8 cellular contexts compared by ENCODE assay signal in the genomic region with DNA sequence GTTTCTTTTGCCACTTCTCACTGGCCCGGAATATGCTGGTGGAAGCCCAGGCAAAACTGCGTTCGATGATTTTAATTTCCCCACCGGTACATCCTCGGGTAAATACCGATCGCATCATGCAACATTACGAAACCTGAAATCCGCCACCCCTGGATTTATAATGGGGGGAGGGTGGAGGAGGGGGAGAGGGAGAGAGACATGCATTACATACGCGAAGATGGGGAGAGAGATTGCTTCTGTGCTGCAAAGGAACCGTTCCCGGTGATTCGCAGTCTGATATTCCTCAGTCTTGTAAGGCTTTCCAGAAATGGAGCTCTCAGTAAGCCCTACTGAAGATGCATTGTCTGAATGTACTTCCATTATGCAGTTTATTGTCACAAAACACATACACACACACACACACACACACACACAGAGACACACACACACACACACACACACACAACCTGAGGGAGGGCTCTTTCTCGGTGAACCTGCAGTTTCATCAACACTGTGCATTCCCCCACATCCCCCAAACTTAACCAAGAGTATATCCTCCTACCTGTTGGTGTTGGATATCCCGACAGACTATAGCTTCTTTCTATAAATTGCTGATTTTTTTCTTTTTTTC. TPM values are rescaled to one million over a fixed set of nuclear protein-coding genes. Genes with fewer than 3 reads are reported as not detected.
DNase-seq lines count a peak whose midpoint lies in the region; ATAC-seq and TF ChIP-seq lines count a peak whose summit lies in the region.

No MANE protein-coding gene starts in this region.

- 24 to 29% methylated on average over 16 of the region's 16 CpGs for WGBS in aorta, 2 donors

- no peaks in the 10 kb centered on the region for H3K36me3 Mint-ChIP-seq in activated naive CD4-positive, alpha-beta T cell treated with anti-CD3 and anti-CD28 coated beads, Interleukin-2, amount 10 ng/mL, durations not matched to agents 7 days and 5 days

- no peaks in the 10 kb centered on the region for H3K9me3 Mint-ChIP-seq in activated naive CD4-positive, alpha-beta T cell treated with anti-CD3 and anti-CD28 coated beads, Interleukin-2, amount 10 ng/mL, durations not matched to agents 7 days and 5 days

- peak; percentile 56 for DNase-seq in LHCN-M2 (ENCODE audit: low read depth)
- no peak for DNase-seq in left lung
- DNase-seq in aorta: no peak
- no peak for DNase-seq in iPS-NIHi7 (ENCODE audit: extremely low spot score)
- no peak for DNase-seq in activated naive CD4-positive, alpha-beta T cell treated with anti-CD3 and anti-CD28 coated beads, Interleukin-2, amount 10 ng/mL, durations not matched to agents 7 days and 5 days

- H3K36me3 ChIP-seq in left lung (no peaks in the 10 kb centered on the region), aorta (ENCODE audit: control insufficient read depth in 1 of 2, insufficient read depth in 2 of 2, low read length in 1 of 2) (no peaks in the 10 kb centered on the region)

- H3K27me3 Mint-ChIP-seq in activated naive CD4-positive, alpha-beta T cell treated with anti-CD3 and anti-CD28 coated beads, Interleukin-2, amount 10 ng/mL, durations not matched to agents 7 days and 5 days: peaks cover 43% of the 10 kb centered on the region

- H3K4me3 Mint-ChIP-seq in activated naive CD4-positive, alpha-beta T cell treated with anti-CD3 and anti-CD28 coated beads, Interleukin-2, amount 10 ng/mL, durations not matched to agents 7 days and 5 days: no peak overlapping the region

- no peak for TF ChIP-seq CTCF in left lung (IDR thresholded peaks at IDR 0.05)

- intact Hi-C loops in left lung (cut with DNase I) (no loop called here), aorta (cut with DNase I) (no loop called here)

- peak; percentile 4 for ATAC-seq in GM19372 (IDR thresholded peaks at IDR 0.05; ENCODE audit: low read depth, unreplicated experiment)
- ATAC-seq in left lung: peak; percentile 35
- no peak for ATAC-seq in aorta (ENCODE audit: low FRiP score)
- no peak for ATAC-seq in HG02938 (IDR thresholded peaks at IDR 0.05; ENCODE audit: unreplicated experiment)

- peaks cover 17% of the 10 kb centered on the region for H3K4me1 Mint-ChIP-seq in activated naive CD4-positive, alpha-beta T cell treated with anti-CD3 and anti-CD28 coated beads, Interleukin-2, amount 10 ng/mL, durations not matched to agents 7 days and 5 days

- H3K9me3 ChIP-seq in left lung: no peaks in the 10 kb centered on the region
- H3K9me3 ChIP-seq in aorta (ENCODE audit: control insufficient read depth, low read length): no peaks in the 10 kb centered on the region

- no peak overlapping the region for H3K27ac Mint-ChIP-seq in activated naive CD4-positive, alpha-beta T cell treated with anti-CD3 and anti-CD28 coated beads, Interleukin-2, amount 10 ng/mL, durations not matched to agents 7 days and 5 days

- CTCF ChIA-PET in activated naive CD4-positive, alpha-beta T cell treated with anti-CD3 and anti-CD28 coated beads, Interleukin-2, amount 10 ng/mL, durations not matched to agents 7 days and 5 days (lab: Charles Lee): interaction anchor here (1.1 kb wide), 1 partner anchor 11 kb away, joined by 3 read pairs; no protein-coding TSS in a partner anchor

- H3K27ac ChIP-seq in angular gyrus (ENCODE audit: low read depth, low read length) (peak overlapping the region; percentile 82), left lung (no peak overlapping the region), aorta (ENCODE audit: low read depth in 1 of 2, low read length in 2 of 2) (no peak overlapping the region)

- H3K4me3 ChIP-seq in left lung (peak overlapping the region in 1 of 2 donors; percentile 39), aorta (ENCODE audit: low read length in 2 of 2) (peak overlapping the region; percentile 25 to 96)

- H3K27me3 ChIP-seq in left lung: peaks cover 0 to 44% of the 10 kb centered on the region in 2 donors
- H3K27me3 ChIP-seq in aorta (ENCODE audit: control insufficient read depth in 1 of 2, insufficient read depth in 2 of 2, low read length in 1 of 2): no peaks in the 10 kb centered on the region

- no peaks in the 10 kb centered on the region for H3K4me1 ChIP-seq in left lung
- no peaks in the 10 kb centered on the region for H3K4me1 ChIP-seq in aorta (ENCODE audit: control insufficient read depth in 1 of 2, insufficient read depth in 2 of 2, low read length in 2 of 2)

RNA-seq across cellular contexts. Expression of a gene that starts 0.7 kb away (rescaled TPM):
- total RNA-seq in LHCN-M2 (2014; rRNA removed) (8.5 and 9.1 TPM in 2 replicates), left lung (1 to 10 TPM in 1 of 2 donors, under 1 TPM in 1; 0.82 to 1.4 TPM), aorta (1 to 10 TPM in 1 of 2 donors, under 1 TPM in 1; 0.32 to 2.5 TPM)
- 4.7 TPM for polyA plus RNA-seq in LHCN-M2 (2012)
- 1 to 10 TPM in 1 of 2 donors, under 1 TPM in 1; 0.49 to 3.4 TPM for polyA plus RNA-seq in aorta

RNA-seq across cellular contexts. Expression of a gene that starts 32.5 kb away (rescaled TPM):
- total RNA-seq in LHCN-M2 (2014; rRNA removed) (173 and 179 TPM in 2 replicates), left lung (10 to 100 TPM; 50.8 to 56.2 TPM), aorta (10 to 100 TPM; 31.6 to 33.5 TPM)
- 72.5 TPM for polyA plus RNA-seq in LHCN-M2 (2012)
- polyA plus RNA-seq in aorta: 100 to 1,000 TPM in 1 of 2 donors, 10 to 100 TPM in 1; 52.3 to 102 TPM

Comparison
In these comparisons a context has a peak if more than half of its experiments do, and no peak if none do; other contexts are left out.
1. ATAC-seq: peak in GM19372 (single experiment) and left lung (single experiment); none in aorta (single experiment) and HG02938 (single experiment).